Comparison of ENCODE assay signal across 8 cellular contexts in the genomic region with DNA sequence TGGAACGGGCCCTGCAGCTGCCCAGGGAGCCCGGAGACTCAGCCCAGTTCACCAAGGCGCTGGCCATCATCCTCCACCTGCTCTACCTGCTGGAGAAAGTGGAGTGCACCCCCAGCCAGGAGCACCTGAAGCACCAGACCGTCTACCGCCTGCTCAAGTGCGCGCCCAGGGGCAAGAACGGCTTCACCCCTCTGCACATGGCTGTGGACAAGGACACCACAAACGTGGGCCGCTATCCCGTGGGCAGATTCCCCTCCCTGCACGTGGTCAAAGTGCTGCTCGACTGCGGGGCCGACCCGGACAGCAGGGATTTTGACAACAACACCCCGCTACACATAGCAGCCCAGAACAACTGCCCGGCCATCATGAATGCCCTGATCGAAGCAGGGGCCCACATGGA. TPM values are rescaled to one million over a fixed set of nuclear protein-coding genes. Genes with fewer than 3 reads are reported as not detected.
DNase-seq lines count a peak whose midpoint lies in the region; ATAC-seq and TF ChIP-seq lines count a peak whose summit lies in the region.
"Not testable (repeated sequence)": the region's sequence is repeated elsewhere in the genome, so short reads cannot be mapped to it uniquely, and the experiment has no call there.

No MANE protein-coding gene starts in this region.

- H2AFZ ChIP-seq in PC-9, result not testable (repeated sequence)

- H3K9me3 Mint-ChIP-seq in activated CD8-positive, alpha-beta T cell treated with anti-CD3 and anti-CD28 coated beads for 36 hours; activated naive CD8-positive, alpha-beta T cell treated with anti-CD3 and anti-CD28 coated beads for 36 hours; endodermal cell; natural killer cell treated with Interleukin-12 subunit alpha and Interleukin-12 subunit beta and Interleukin-15 and Interleukin-18, amount 100 ng/mL, for 72 hours: not testable (repeated sequence)

- not testable (repeated sequence) for H4K20me1 ChIP-seq in PC-9 (ENCODE audit: insufficient read depth)

- DNase-seq in HFF-Myc (ENCODE audit: extremely low read depth, low read depth); PC-9; activated CD8-positive, alpha-beta T cell treated with anti-CD3 and anti-CD28 coated beads for 36 hours; activated naive CD8-positive, alpha-beta T cell treated with anti-CD3 and anti-CD28 coated beads for 36 hours; endodermal cell; natural killer cell treated with Interleukin-12 subunit alpha and Interleukin-12 subunit beta and Interleukin-15 and Interleukin-18, amount 100 ng/mL, for 72 hours (ENCODE audit: low spot score): not testable (repeated sequence)
- peak; percentile 77 for DNase-seq in spleen

- POLR2A ChIA-PET in PC-9 (lab: Charles Lee; ENCODE audit: unreplicated experiment); activated CD8-positive, alpha-beta T cell treated with anti-CD3 and anti-CD28 coated beads for 36 hours (lab: Charles Lee): not testable (repeated sequence)

- H3K4me1 ChIP-seq in PC-9 (replicated peaks; ENCODE audit: insufficient read depth); endodermal cell (ENCODE audit: control insufficient read depth, insufficient read depth, low read length): not testable (repeated sequence)
- H3K4me1 ChIP-seq in spleen, result peaks cover 18 to 59% (median 55%) of the 10 kb centered on the region in 6 donors

- not testable (repeated sequence) for H3K27me3 ChIP-seq in PC-9 (ENCODE audit: insufficient read depth, low read depth); endodermal cell (ENCODE audit: control insufficient read depth, insufficient read depth, low read length, poor library complexity, severe bottlenecking); spleen (replicated peaks in 1 of 7)

- ATAC-seq in activated CD8-positive, alpha-beta T cell treated with anti-CD3 and anti-CD28 coated beads for 36 hours; natural killer cell treated with Interleukin-12 subunit alpha and Interleukin-12 subunit beta and Interleukin-15 and Interleukin-18, amount 100 ng/mL, for 72 hours: not testable (repeated sequence)

- not testable (repeated sequence) for TF ChIP-seq POLR2A in spleen (IDR thresholded peaks at IDR 0.05)

- peak overlapping the region; percentile 85 for H3K4me3 Mint-ChIP-seq in activated CD8-positive, alpha-beta T cell treated with anti-CD3 and anti-CD28 coated beads for 36 hours
- H3K4me3 Mint-ChIP-seq in activated naive CD8-positive, alpha-beta T cell treated with anti-CD3 and anti-CD28 coated beads for 36 hours, result peak overlapping the region; percentile 90
- H3K4me3 Mint-ChIP-seq in endodermal cell, result peak overlapping the region; percentile 64
- H3K4me3 Mint-ChIP-seq in natural killer cell treated with Interleukin-12 subunit alpha and Interleukin-12 subunit beta and Interleukin-15 and Interleukin-18, amount 100 ng/mL, for 72 hours, result peak overlapping the region; percentile 81

- H3K4me3 ChIP-seq in HFF-Myc (replicated peaks; ENCODE audit: low read depth, low read length), result peak overlapping the region; percentile 78
- not testable (repeated sequence) for H3K4me3 ChIP-seq in PC-9; endodermal cell (ENCODE audit: low read length)
- H3K4me3 ChIP-seq in spleen, result peak overlapping the region in 2 of 8 donors; percentile 89 to 99

- H3K79me2 ChIP-seq in PC-9 (ENCODE audit: low read depth), result peaks cover 47% of the 10 kb centered on the region

- BruUV-seq in PC-9 (replicated peaks; lab: Mats Ljungman, UMichigan), result not testable (repeated sequence)

- H3K27ac ChIP-seq in C4-2B, result peak overlapping the region; percentile 96; the same call in 1 of the 2 replicates
- not testable (repeated sequence) for H3K27ac ChIP-seq in PC-9; endodermal cell (ENCODE audit: low read depth, low read length); spleen

- intact Hi-C loops in PC-9 (cut with micrococcal nuclease; ENCODE audit: unreplicated experiment); activated CD8-positive, alpha-beta T cell treated with anti-CD3 and anti-CD28 coated beads for 36 hours (cut with micrococcal nuclease): not testable (repeated sequence)
- intact Hi-C loops in spleen (cut with DNase I; ENCODE audit: low total_unique reads), result loop anchor here (5.0 kb wide), 1 partner anchor 71 kb away; the partner anchor contains the start of gene DPP9

- TF ChIP-seq CTCF in C4-2B (conservative IDR thresholded peaks at IDR 0.05); HFF-Myc (IDR thresholded peaks at IDR 0.05; ENCODE audit: low read depth, low read length, missing control alignments); PC-9 (conservative IDR thresholded peaks at IDR 0.05); activated CD8-positive, alpha-beta T cell treated with anti-CD3 and anti-CD28 coated beads for 36 hours (IDR thresholded peaks at IDR 0.05); endodermal cell (conservative IDR thresholded peaks at IDR 0.05); spleen (IDR thresholded peaks at IDR 0.05 in 8 of 11, conservative IDR thresholded peaks at IDR 0.05 in 3 of 11): not testable (repeated sequence)

- H3K4me1 Mint-ChIP-seq in activated CD8-positive, alpha-beta T cell treated with anti-CD3 and anti-CD28 coated beads for 36 hours (ENCODE audit: low read depth), result peaks cover 30% of the 10 kb centered on the region
- peaks cover 33% of the 10 kb centered on the region for H3K4me1 Mint-ChIP-seq in activated naive CD8-positive, alpha-beta T cell treated with anti-CD3 and anti-CD28 coated beads for 36 hours
- H3K4me1 Mint-ChIP-seq in endodermal cell, result peaks cover 12% of the 10 kb centered on the region
- H3K4me1 Mint-ChIP-seq in natural killer cell treated with Interleukin-12 subunit alpha and Interleukin-12 subunit beta and Interleukin-15 and Interleukin-18, amount 100 ng/mL, for 72 hours (ENCODE audit: low read depth in 2 of 2), result peaks cover 16 to 18% of the 10 kb centered on the region in 2 donors

- CTCF ChIA-PET in PC-9 (lab: Charles Lee), result not testable (repeated sequence)
- CTCF ChIA-PET in activated CD8-positive, alpha-beta T cell treated with anti-CD3 and anti-CD28 coated beads for 36 hours (lab: Charles Lee), result interaction anchor here (3.0 to 6.4 kb wide), 2 partner anchors 16 to 61 kb away, joined by 28 to 106 read pairs; no protein-coding TSS in a partner anchor

- H3K9ac ChIP-seq in endodermal cell (ENCODE audit: extremely low read depth, low read length, poor library complexity, severe bottlenecking), result not testable (repeated sequence)

- WGBS in endodermal cell (ENCODE audit: insufficient coverage in 1 of 2, insufficient read length in 1 of 2), 2 experiments, result 84 to 94% methylated on average over 9 to 19 of the region's 19 CpGs
- WGBS in spleen, 5 donors, result 83 to 89% (median 87%) methylated on average over 8 to 19 of the region's 19 CpGs

- H3F3A ChIP-seq in PC-9 (ENCODE audit: insufficient read depth, low read depth), result not testable (repeated sequence)

- H3K27ac Mint-ChIP-seq in activated CD8-positive, alpha-beta T cell treated with anti-CD3 and anti-CD28 coated beads for 36 hours, result peak overlapping the region; percentile 68
- H3K27ac Mint-ChIP-seq in activated naive CD8-positive, alpha-beta T cell treated with anti-CD3 and anti-CD28 coated beads for 36 hours, result peak overlapping the region; percentile 82
- peak overlapping the region; percentile 89 for H3K27ac Mint-ChIP-seq in endodermal cell
- not testable (repeated sequence) for H3K27ac Mint-ChIP-seq in natural killer cell treated with Interleukin-12 subunit alpha and Interleukin-12 subunit beta and Interleukin-15 and Interleukin-18, amount 100 ng/mL, for 72 hours

- H3K36me3 ChIP-seq in PC-9 (ENCODE audit: low read depth), result not testable (repeated sequence)
- H3K36me3 ChIP-seq in endodermal cell (ENCODE audit: control insufficient read depth, insufficient read depth, low read length), result peaks cover 25% of the 10 kb centered on the region
- H3K36me3 ChIP-seq in spleen, result peaks cover 0 to 60% (median 41%) of the 10 kb centered on the region in 6 donors

- H3K9me2 ChIP-seq in PC-9 (ENCODE audit: insufficient read depth), result not testable (repeated sequence)

- peak overlapping the region; percentile 82; the same call in 1 of the 2 replicates for H3K4me2 ChIP-seq in PC-9

- peaks cover 38% of the 10 kb centered on the region for H3K36me3 Mint-ChIP-seq in activated CD8-positive, alpha-beta T cell treated with anti-CD3 and anti-CD28 coated beads for 36 hours (ENCODE audit: low read depth)
- peaks cover 29% of the 10 kb centered on the region for H3K36me3 Mint-ChIP-seq in activated naive CD8-positive, alpha-beta T cell treated with anti-CD3 and anti-CD28 coated beads for 36 hours
- peaks cover 40% of the 10 kb centered on the region for H3K36me3 Mint-ChIP-seq in endodermal cell (ENCODE audit: low read depth)
- not testable (repeated sequence) for H3K36me3 Mint-ChIP-seq in natural killer cell treated with Interleukin-12 subunit alpha and Interleukin-12 subunit beta and Interleukin-15 and Interleukin-18, amount 100 ng/mL, for 72 hours

- not testable (repeated sequence) for H3K27me3 Mint-ChIP-seq in activated CD8-positive, alpha-beta T cell treated with anti-CD3 and anti-CD28 coated beads for 36 hours; activated naive CD8-positive, alpha-beta T cell treated with anti-CD3 and anti-CD28 coated beads for 36 hours; endodermal cell (ENCODE audit: insufficient read depth); natural killer cell treated with Interleukin-12 subunit alpha and Interleukin-12 subunit beta and Interleukin-15 and Interleukin-18, amount 100 ng/mL, for 72 hours

- not testable (repeated sequence) for H3K9me3 ChIP-seq in PC-9 (ENCODE audit: insufficient read depth, low read depth); endodermal cell (ENCODE audit: control insufficient read depth, low read length); spleen

RNA-seq across cellular contexts. Expression of gene FEM1A, which starts 1.7 kb away (rescaled TPM):
- 6.5 and 7.0 TPM in 2 replicates for total RNA-seq in PC-9 (2021)
- 10 to 100 TPM; 11.4 TPM for total RNA-seq in activated CD8-positive, alpha-beta T cell treated with anti-CD3 and anti-CD28 coated beads for 36 hours
- total RNA-seq in activated naive CD8-positive, alpha-beta T cell treated with anti-CD3 and anti-CD28 coated beads for 36 hours, result 10 to 100 TPM; 21.8 to 22.5 TPM
- 10 to 100 TPM; 15.8 to 16.0 TPM for total RNA-seq in endodermal cell
- 7.3 TPM for polyA plus RNA-seq in endodermal cell (2013, experiment 1 of 2)
- polyA plus RNA-seq in endodermal cell (2013, experiment 2 of 2), result 7.7 TPM
- total RNA-seq in natural killer cell treated with Interleukin-12 subunit alpha and Interleukin-12 subunit beta and Interleukin-15 and Interleukin-18, amount 100 ng/mL, for 72 hours, result 10 to 100 TPM; 19.7 to 24.0 TPM
- total RNA-seq in spleen, result 10 to 100 TPM; 10.3 to 18.2 (median 13.8) TPM
- 1 to 10 TPM; 2.5 to 5.4 (median 3.3) TPM for polyA plus RNA-seq in spleen

RNA-seq across cellular contexts. Expression of gene TICAM1, which starts 38.2 kb away (rescaled TPM):
- total RNA-seq in PC-9 (2021), result 9.9 and 12.7 TPM in 2 replicates
- 10 to 100 TPM; 17.4 to 17.5 TPM for total RNA-seq in activated CD8-positive, alpha-beta T cell treated with anti-CD3 and anti-CD28 coated beads for 36 hours
- 10 to 100 TPM; 18.4 to 19.5 TPM for total RNA-seq in activated naive CD8-positive, alpha-beta T cell treated with anti-CD3 and anti-CD28 coated beads for 36 hours
- total RNA-seq in endodermal cell, result 1 to 10 TPM; 2.9 to 4.6 TPM
- polyA plus RNA-seq in endodermal cell (2013, experiment 1 of 2), result 1.1 TPM
- 0.75 TPM for polyA plus RNA-seq in endodermal cell (2013, experiment 2 of 2)
- total RNA-seq in natural killer cell treated with Interleukin-12 subunit alpha and Interleukin-12 subunit beta and Interleukin-15 and Interleukin-18, amount 100 ng/mL, for 72 hours, result 10 to 100 TPM; 42.6 to 47.0 TPM
- total RNA-seq in spleen, result 10 to 100 TPM; 10.2 to 21.0 (median 14.7) TPM
- 10 to 100 TPM in 1 of 3 donors, 1 to 10 TPM in 2; 4.4 to 12.5 (median 4.6) TPM for polyA plus RNA-seq in spleen
